Comparison of ENCODE assay signal across 2 cellular contexts in genomic region chr16:51527349-51527748, GRCh38.
TF ChIP-seq lines count a peak whose summit lies in the region.

No MANE protein-coding gene starts in this region.

TF ChIP-seq in GM23338, 12 proteins besides CTCF, POLR2A, EP300 and RAD21:
- TF ChIP-seq REST (IDR thresholded peaks at IDR 0.05; ENCODE audit: unreplicated experiment): no peak
- no peak for TF ChIP-seq EZH2phosphoT487 (IDR thresholded peaks at IDR 0.05; ENCODE audit: unreplicated experiment)
- TF ChIP-seq NANOG (IDR thresholded peaks at IDR 0.05; ENCODE audit: borderline replicate concordance): no peak
- TF ChIP-seq ZNF462 (CRISPR knock-in tag; IDR thresholded peaks at IDR 0.05): no peak
- TF ChIP-seq POLR2AphosphoS5 (IDR thresholded peaks at IDR 0.05; ENCODE audit: low read depth): no peak
- TF ChIP-seq ZNF331 (CRISPR knock-in tag; IDR thresholded peaks at IDR 0.05; ENCODE audit: low read depth): no peak
- TF ChIP-seq CREB1 (CRISPR knock-in tag; IDR thresholded peaks at IDR 0.05; ENCODE audit: low read depth): no peak
- no peak for TF ChIP-seq ETS1 (IDR thresholded peaks at IDR 0.05)
- no peak for TF ChIP-seq JUNB (IDR thresholded peaks at IDR 0.05; ENCODE audit: unreplicated experiment)

TF ChIP-seq in liver, 16 proteins besides CTCF, POLR2A, EP300 and RAD21 (continued from another document):
- TF ChIP-seq REST (IDR thresholded peaks at IDR 0.05) (no peak), YY1 (IDR thresholded peaks at IDR 0.05) (no peak), GABPA (IDR thresholded peaks at IDR 0.05 in 1 of 2, conservative IDR thresholded peaks at IDR 0.05 in 1 of 2) (no peak), FOXA1 (IDR thresholded peaks at IDR 0.05) (no peak), HNF4G (IDR thresholded peaks at IDR 0.05) (no peak), EGR1 (IDR thresholded peaks at IDR 0.05; ENCODE audit: low read depth in 2 of 2) (no peak), ZBTB33 (IDR thresholded peaks at IDR 0.05) (no peak), SP1 (IDR thresholded peaks at IDR 0.05) (no peak), JUND (IDR thresholded peaks at IDR 0.05) (no peak)
